In the genomic region with DNA sequence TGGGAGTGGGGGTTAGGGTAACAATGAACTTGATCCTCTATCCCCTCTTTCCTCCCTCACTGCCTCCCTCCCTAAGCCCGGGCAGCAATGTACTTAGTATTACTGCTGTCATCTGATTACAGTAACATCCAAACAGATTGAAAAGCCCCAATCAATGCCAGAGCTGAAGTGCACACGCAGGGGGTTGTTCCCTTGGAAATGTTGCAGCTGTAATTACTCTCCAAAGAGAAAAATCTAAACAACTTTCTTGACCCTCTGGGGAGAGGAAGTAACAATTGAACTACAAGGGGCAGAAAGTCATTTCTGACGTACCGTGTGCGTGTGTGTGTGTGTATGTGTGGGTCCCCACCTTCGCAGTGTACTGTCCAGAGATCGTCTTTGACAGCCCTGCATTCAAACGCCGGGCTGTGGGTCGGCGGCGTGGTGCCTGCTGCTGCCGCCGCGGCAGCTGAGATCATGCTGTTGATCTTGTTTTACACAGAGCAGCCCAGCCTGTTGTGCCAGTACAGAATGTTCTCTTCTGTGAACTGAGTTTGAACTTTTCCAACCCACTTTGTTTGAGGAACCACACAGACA, we compare ENCODE assay signal across 7 cellular contexts.
DNase-seq lines count a peak whose midpoint lies in the region; ATAC-seq and TF ChIP-seq lines count a peak whose summit lies in the region.

No MANE protein-coding gene starts in this region.

- DNase-seq in NCI-H2227 treated with DMSO at 0.1 percent for 48 hours (lab: John Stamatoyannopoulos, UW), result peak; percentile 50
- peak; percentile 69 for DNase-seq in dermis blood vessel endothelial cell
- peak; percentile 89 for DNase-seq in mucosa of gallbladder (ENCODE audit: low spot score)
- DNase-seq in ureter (ENCODE audit: low spot score), result peak; percentile 83
- no peak for DNase-seq in HEK293T (ENCODE audit: extremely low spot score)

- ATAC-seq in GM18868 (IDR thresholded peaks at IDR 0.05; ENCODE audit: unreplicated experiment) (no peak), HG03108 (IDR thresholded peaks at IDR 0.05; ENCODE audit: unreplicated experiment) (no peak)

- CTCF ChIA-PET in HEK293T (lab: Yijun Ruan, JAX), result no interaction called here

- POLR2A ChIA-PET in HEK293T (lab: Yijun Ruan, JAX), result interaction anchor here (1.3 kb wide), 1 partner anchor 62 kb away, joined by 4 read pairs; no protein-coding TSS in a partner anchor

TF ChIP-seq in HEK293T, 16 proteins besides CTCF, POLR2A, EP300 and RAD21:
- no peak for TF ChIP-seq LEF1 (IDR thresholded peaks at IDR 0.05; ENCODE audit: borderline replicate concordance)
- TF ChIP-seq ARNT (IDR thresholded peaks at IDR 0.05), result no peak
TF ChIP-seq in HEK293T: peak in this region for 0.
